ENCODE assay signal across 1 cellular context in genomic region chr3:132382267-132382666, GRCh38.
TF ChIP-seq lines count a peak whose summit lies in the region.

No MANE protein-coding gene starts in this region.

TF ChIP-seq in WTC11, 78 proteins besides CTCF, POLR2A, EP300 and RAD21 (continued from another document):
- no peak for TF ChIP-seq ATF2 (CRISPR knock-in tag; IDR thresholded peaks at IDR 0.05; ENCODE audit: borderline replicate concordance, low read depth)
- TF ChIP-seq HMGA2 (CRISPR knock-in tag; IDR thresholded peaks at IDR 0.05), result no peak
- no peak for TF ChIP-seq RORB (CRISPR knock-in tag; IDR thresholded peaks at IDR 0.05)
- no peak for TF ChIP-seq SMAD3 (CRISPR knock-in tag; IDR thresholded peaks at IDR 0.05; ENCODE audit: borderline replicate concordance)
- no peak for TF ChIP-seq ZNF317 (CRISPR knock-in tag; IDR thresholded peaks at IDR 0.05; ENCODE audit: borderline replicate concordance, low read depth)
- peak; percentile 85; the same call in 1 of the 2 replicates for TF ChIP-seq MAX (CRISPR knock-in tag; IDR thresholded peaks at IDR 0.05)
- TF ChIP-seq PRRX2 (CRISPR knock-in tag; IDR thresholded peaks at IDR 0.05), result no peak
- peak; percentile 76 for TF ChIP-seq USF2 (CRISPR knock-in tag; IDR thresholded peaks at IDR 0.05)
- TF ChIP-seq FOXK1 (CRISPR knock-in tag; IDR thresholded peaks at IDR 0.05), result peak; percentile 45; the same call in 1 of the 2 replicates
- TF ChIP-seq ZBTB21 (CRISPR knock-in tag; IDR thresholded peaks at IDR 0.05; ENCODE audit: borderline replicate concordance), result no peak
